Comparison of ENCODE assay signal across 9 cellular contexts in the genomic region with DNA sequence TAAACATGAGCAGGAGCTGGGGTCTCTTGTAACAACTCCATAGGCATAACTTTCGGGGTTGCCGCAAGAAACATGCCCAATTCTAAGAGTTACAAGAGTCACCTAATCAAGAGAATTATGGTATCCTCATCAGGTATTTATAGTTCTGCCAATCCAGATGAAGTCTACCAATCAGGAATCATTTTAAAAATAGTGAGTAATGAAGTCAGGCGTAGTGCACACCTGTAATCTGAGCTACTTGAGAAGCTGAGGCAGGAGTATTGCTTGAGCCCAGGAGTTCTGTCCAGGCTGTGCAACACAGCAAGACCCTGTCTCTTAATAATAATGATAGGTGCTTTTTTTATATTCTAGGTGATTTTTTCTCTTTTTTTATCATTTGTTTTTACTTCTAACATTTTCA.
"Had no signal": no experiment of that assay in that cellular context is flagged by ENCODE, and none has a peak within 500 bp of the region (broad histone marks: within the 10 kb centered on the region; RNA-seq: fewer than 3 reads in every experiment).

No MANE protein-coding gene starts in this region.

- H3K27ac Mint-ChIP-seq: HFFc6, IgD-negative memory B cell had no signal

- H3K4me1 Mint-ChIP-seq: IgD-negative memory B cell had no signal

- H3K9me3 ChIP-seq: HAP-1 had no signal

- H3K9me3 Mint-ChIP-seq: HFFc6, IgD-negative memory B cell had no signal

- H3K27me3 Mint-ChIP-seq: IgD-negative memory B cell had no signal

- ATAC-seq: HCT116, HepG2 had no signal

- H3K4me1 ChIP-seq: HAP-1 had no signal

- H3K4me3 Mint-ChIP-seq: HFFc6, IgD-negative memory B cell had no signal

- DNase-seq: GM23248, GOT3, H7, HFFc6 had no signal

- H3K27ac ChIP-seq: GM23248, HL-60 had no signal

- H3K4me3 ChIP-seq: GM23248, HAP-1 had no signal
